1 cellular context compared by ENCODE assay signal in the genomic region with DNA sequence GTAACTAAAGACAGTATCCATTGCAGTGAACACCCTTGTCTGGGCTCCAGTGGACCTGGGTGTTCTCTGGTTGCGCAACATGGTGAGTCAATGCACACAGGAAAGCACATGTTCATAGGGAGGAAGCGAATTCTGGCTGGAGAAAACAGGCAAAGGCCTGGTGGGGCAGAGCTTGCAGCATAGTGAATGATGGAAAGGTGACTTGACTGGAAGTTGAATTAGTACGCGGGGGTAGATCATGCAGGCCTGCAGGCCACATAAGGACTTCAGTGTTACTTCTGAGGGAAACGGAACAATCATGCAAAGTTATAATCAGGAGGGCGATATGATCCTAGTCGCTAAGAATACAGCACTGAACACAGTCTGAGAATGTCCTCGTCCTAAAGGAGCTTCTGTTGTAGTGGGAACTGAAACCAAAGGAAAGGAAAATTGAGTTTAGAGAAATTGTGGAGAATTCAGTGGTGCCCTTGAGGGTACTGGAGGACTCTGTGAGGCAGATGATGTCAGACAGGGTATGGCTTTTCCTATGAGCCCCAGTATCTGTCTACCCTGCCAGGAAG.
TF ChIP-seq lines count a peak whose summit lies in the region.

No MANE protein-coding gene starts in this region.

TF ChIP-seq in HCT116, 20 proteins besides CTCF, POLR2A, EP300 and RAD21 (continued from another document):
- TF ChIP-seq, protein P1, sequence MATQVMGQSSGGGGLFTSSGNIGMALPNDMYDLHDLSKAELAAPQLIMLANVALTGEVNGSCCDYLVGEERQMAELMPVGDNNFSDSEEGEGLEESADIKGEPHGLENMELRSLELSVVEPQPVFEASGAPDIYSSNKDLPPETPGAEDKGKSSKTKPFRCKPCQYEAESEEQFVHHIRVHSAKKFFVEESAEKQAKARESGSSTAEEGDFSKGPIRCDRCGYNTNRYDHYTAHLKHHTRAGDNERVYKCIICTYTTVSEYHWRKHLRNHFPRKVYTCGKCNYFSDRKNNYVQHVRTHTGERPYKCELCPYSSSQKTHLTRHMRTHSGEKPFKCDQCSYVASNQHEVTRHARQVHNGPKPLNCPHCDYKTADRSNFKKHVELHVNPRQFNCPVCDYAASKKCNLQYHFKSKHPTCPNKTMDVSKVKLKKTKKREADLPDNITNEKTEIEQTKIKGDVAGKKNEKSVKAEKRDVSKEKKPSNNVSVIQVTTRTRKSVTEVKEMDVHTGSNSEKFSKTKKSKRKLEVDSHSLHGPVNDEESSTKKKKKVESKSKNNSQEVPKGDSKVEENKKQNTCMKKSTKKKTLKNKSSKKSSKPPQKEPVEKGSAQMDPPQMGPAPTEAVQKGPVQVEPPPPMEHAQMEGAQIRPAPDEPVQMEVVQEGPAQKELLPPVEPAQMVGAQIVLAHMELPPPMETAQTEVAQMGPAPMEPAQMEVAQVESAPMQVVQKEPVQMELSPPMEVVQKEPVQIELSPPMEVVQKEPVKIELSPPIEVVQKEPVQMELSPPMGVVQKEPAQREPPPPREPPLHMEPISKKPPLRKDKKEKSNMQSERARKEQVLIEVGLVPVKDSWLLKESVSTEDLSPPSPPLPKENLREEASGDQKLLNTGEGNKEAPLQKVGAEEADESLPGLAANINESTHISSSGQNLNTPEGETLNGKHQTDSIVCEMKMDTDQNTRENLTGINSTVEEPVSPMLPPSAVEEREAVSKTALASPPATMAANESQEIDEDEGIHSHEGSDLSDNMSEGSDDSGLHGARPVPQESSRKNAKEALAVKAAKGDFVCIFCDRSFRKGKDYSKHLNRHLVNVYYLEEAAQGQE (IDR thresholded peaks at IDR 0.05; ENCODE audit: low read depth) = no peak
- TF ChIP-seq SIN3A (IDR thresholded peaks at IDR 0.05; ENCODE audit: low read depth) (no peak), EZH2 (IDR thresholded peaks at IDR 0.05) (no peak), FOSL1 (IDR thresholded peaks at IDR 0.05; ENCODE audit: low read depth) (no peak), SP1 (IDR thresholded peaks at IDR 0.05; ENCODE audit: low read depth) (no peak)
TF ChIP-seq in HCT116: peak in this region for 2.
